1 cellular context compared by ENCODE assay signal in genomic region chr2:46319711-46320110, GRCh38.
TF ChIP-seq lines count a peak whose summit lies in the region.

No MANE protein-coding gene starts in this region.

TF ChIP-seq in liver, 16 proteins besides CTCF, POLR2A, EP300 and RAD21 (continued from another document):
- TF ChIP-seq REST (IDR thresholded peaks at IDR 0.05) (no peak), HNF4G (IDR thresholded peaks at IDR 0.05) (no peak), YY1 (IDR thresholded peaks at IDR 0.05) (no peak), GABPA (IDR thresholded peaks at IDR 0.05 in 1 of 2, conservative IDR thresholded peaks at IDR 0.05 in 1 of 2) (no peak), JUND (IDR thresholded peaks at IDR 0.05) (no peak), ZBTB33 (IDR thresholded peaks at IDR 0.05) (no peak)
- TF ChIP-seq, protein P1, sequence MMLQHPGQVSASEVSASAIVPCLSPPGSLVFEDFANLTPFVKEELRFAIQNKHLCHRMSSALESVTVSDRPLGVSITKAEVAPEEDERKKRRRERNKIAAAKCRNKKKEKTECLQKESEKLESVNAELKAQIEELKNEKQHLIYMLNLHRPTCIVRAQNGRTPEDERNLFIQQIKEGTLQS (IDR thresholded peaks at IDR 0.05), result no peak
